Comparison of ENCODE assay signal across 1 cellular context in the genomic region with DNA sequence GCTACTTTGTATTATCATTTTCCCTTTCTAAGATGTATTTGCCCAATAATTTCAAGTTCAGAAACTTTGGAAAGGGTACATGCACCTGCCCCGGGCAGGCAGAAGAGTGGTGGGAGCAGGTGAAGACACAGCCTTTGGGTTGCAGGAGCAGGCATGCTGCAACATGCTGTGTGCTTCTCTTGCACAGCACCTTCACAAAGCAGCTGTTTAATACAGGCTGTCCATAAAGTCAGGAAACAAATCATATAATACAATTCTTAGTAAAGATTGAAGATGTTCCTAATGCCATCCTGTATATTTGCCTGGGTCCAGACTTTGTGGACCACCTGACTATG.
TF ChIP-seq lines count a peak whose summit lies in the region.

No MANE protein-coding gene starts in this region.

TF ChIP-seq in SK-N-SH, 30 proteins besides CTCF, POLR2A, EP300 and RAD21 (continued from another document):
- TF ChIP-seq EZH2phosphoT487 (IDR thresholded peaks at IDR 0.05; ENCODE audit: borderline replicate concordance, low read depth) (no peak), FOSL2 (IDR thresholded peaks at IDR 0.05; ENCODE audit: borderline replicate concordance, low read depth) (no peak), GABPA (IDR thresholded peaks at IDR 0.05; ENCODE audit: low read depth) (no peak), SIN3A (IDR thresholded peaks at IDR 0.05; ENCODE audit: borderline replicate concordance, low read depth, low read length) (no peak), RXRA (IDR thresholded peaks at IDR 0.05; ENCODE audit: borderline replicate concordance, low read depth) (no peak)
